In the genomic region with DNA sequence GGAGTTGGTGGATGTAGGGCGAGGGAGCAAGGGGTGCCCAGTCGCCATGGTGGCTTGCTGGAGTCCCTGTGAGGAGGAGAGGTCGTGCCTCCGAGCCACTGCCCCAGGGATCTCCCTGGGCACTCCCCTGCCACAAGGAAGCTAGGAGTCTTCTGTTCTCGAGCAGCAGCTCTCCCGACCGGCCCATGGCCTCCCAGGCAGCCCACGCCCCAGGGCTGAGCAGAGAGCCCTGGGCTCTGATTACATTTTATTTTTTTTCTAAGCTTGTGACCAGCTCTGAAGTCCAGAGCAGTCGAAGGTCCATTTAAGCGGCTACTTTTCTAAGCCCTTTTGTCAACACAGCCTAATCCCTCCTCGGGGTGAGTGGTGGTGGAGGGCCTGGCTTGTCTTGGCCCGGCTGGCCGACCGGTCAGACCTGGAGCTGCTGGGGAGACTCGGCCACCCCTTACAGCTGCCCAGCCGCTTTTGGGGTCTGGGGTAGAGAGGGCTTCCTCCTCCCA, we compare ENCODE assay signal across 9 cellular contexts. TPM values are rescaled to one million over a fixed set of nuclear protein-coding genes. Genes with fewer than 3 reads are reported as not detected.
DNase-seq lines count a peak whose midpoint lies in the region; ATAC-seq and TF ChIP-seq lines count a peak whose summit lies in the region.
"Had no signal": no experiment of that assay in that cellular context is flagged by ENCODE, and none has a peak within 500 bp of the region (broad histone marks: within the 10 kb centered on the region; RNA-seq: fewer than 3 reads in every experiment).

No MANE protein-coding gene starts in this region.

- H3K9me3 Mint-ChIP-seq in GM23338: no peaks in the 10 kb centered on the region

- H3K79me2 ChIP-seq in GM23338 (replicated peaks; ENCODE audit: insufficient read depth): peaks cover 63% of the 10 kb centered on the region

- peaks cover 12% of the 10 kb centered on the region; the same call in 1 of the 2 replicates for H4K20me1 ChIP-seq in GM23338 (replicated peaks; ENCODE audit: insufficient read depth)

- H3K36me3 ChIP-seq in GM23338 (ENCODE audit: insufficient read depth) (no peaks in the 10 kb centered on the region), body of pancreas (replicated peaks in 1 of 2; ENCODE audit: insufficient read depth in 1 of 2, low read depth in 2 of 2) (no peaks in the 10 kb centered on the region)

- DNase-seq in GM23338 (ENCODE audit: low spot score): no peak
- DNase-seq in body of pancreas: no peak
- DNase-seq in right cardiac atrium: peak in 2 of 3 donors; percentile 63 to 67
- no peak for DNase-seq in skeletal muscle cell (ENCODE audit: low read depth)
- DNase-seq in AG08395 (ENCODE audit: low spot score): no peak
- no peak for DNase-seq in DMS53 treated with DMSO at 0.1 percent for 48 hours (lab: John Stamatoyannopoulos, UW; ENCODE audit: unreplicated experiment)
- DNase-seq in germinal center (ENCODE audit: low spot score): no peak
- DNase-seq: activated CD4-positive, CD25-positive, alpha-beta regulatory T cell treated with anti-CD3 and anti-CD28 coated beads, Interleukin-2, amount 50 U/mL, for 72 hours had no signal

- ATAC-seq in GM23338 (no peak), body of pancreas (no peak), right cardiac atrium (no peak), HG03442 (IDR thresholded peaks at IDR 0.05; ENCODE audit: unreplicated experiment) (no peak)

- TF ChIP-seq POLR2A in body of pancreas (IDR thresholded peaks at IDR 0.05): peak in 2 of 3 donors; percentile 6 to 42

- H3K27me3 ChIP-seq in GM23338 (ENCODE audit: insufficient read depth) (peaks cover 3% of the 10 kb centered on the region; the same call in 1 of the 2 replicates), body of pancreas (no peaks in the 10 kb centered on the region), right cardiac atrium (ENCODE audit: control insufficient read depth, insufficient read depth) (no peaks in the 10 kb centered on the region)

- peaks cover 12% of the 10 kb centered on the region for H3K27me3 Mint-ChIP-seq in GM23338 (ENCODE audit: insufficient read depth, low read depth, poor library complexity)

- TF ChIP-seq CTCF in GM23338 (conservative IDR thresholded peaks at IDR 0.05; ENCODE audit: low read depth in 2 of 2) (no peak), body of pancreas (IDR thresholded peaks at IDR 0.05) (no peak)

- H3K4me1 ChIP-seq in GM23338 (ENCODE audit: insufficient read depth) (peaks cover 2% of the 10 kb centered on the region; the same call in 1 of the 2 replicates), body of pancreas (peaks cover 84% of the 10 kb centered on the region), right cardiac atrium (ENCODE audit: control insufficient read depth, insufficient read depth, low read length) (peaks cover 35% of the 10 kb centered on the region)

- H3F3A ChIP-seq in GM23338 (replicated peaks; ENCODE audit: low read depth): 0 out of 2 replicates have a peak, but pooled peaks cover 5% of the 10 kb centered on the region

- 18 to 40% methylated on average over 4 to 16 of the region's 16 CpGs for WGBS in body of pancreas, 2 donors
- 13% methylated on average over 16 of the region's 16 CpGs for WGBS in right cardiac atrium

- H3K9me3 ChIP-seq in body of pancreas: no peaks in the 10 kb centered on the region
- H3K9me3 ChIP-seq in right cardiac atrium (ENCODE audit: control insufficient read depth, low read length): no peaks in the 10 kb centered on the region

- no peak overlapping the region for H3K4me2 ChIP-seq in GM23338

- no peaks in the 10 kb centered on the region for H3K9me2 ChIP-seq in GM23338 (ENCODE audit: insufficient read depth)

- H3K4me3 Mint-ChIP-seq in GM23338: peak overlapping the region; percentile 69; the same call in 2 of the 3 replicates

- no peak overlapping the region for H2AFZ ChIP-seq in GM23338

- peaks cover 30% of the 10 kb centered on the region for H3K4me1 Mint-ChIP-seq in GM23338

- intact Hi-C loops in body of pancreas (cut with DNase I) (no loop called here), right cardiac atrium (cut with DNase I) (loop anchor here in 3 of 4 donors (5.0 to 10.0 kb wide), 2 partner anchors 109 to 154 kb away; no protein-coding TSS in a partner anchor)

- H3K36me3 Mint-ChIP-seq in GM23338 (ENCODE audit: low read depth): no peaks in the 10 kb centered on the region

- no peak overlapping the region for H3K27ac Mint-ChIP-seq in GM23338

- H3K4me3 ChIP-seq in GM23338 (no peak overlapping the region), body of pancreas (no peak overlapping the region), right cardiac atrium (ENCODE audit: low read length) (peak overlapping the region; percentile 94), skeletal muscle cell (ENCODE audit: low read depth, low read length) (peak overlapping the region; percentile 79)

- 0 out of 2 replicates have a peak overlapping the region, but pooled peaks have one; percentile 19 for H3K27ac ChIP-seq in GM23338 (ENCODE audit: low read depth)
- H3K27ac ChIP-seq in body of pancreas: peak overlapping the region; percentile 71 to 87 (median 78)
- H3K27ac ChIP-seq in right cardiac atrium (ENCODE audit: low read length): peak overlapping the region; percentile 87

TF ChIP-seq in GM23338, 12 proteins besides CTCF, POLR2A, EP300 and RAD21 (continues in another document):
- TF ChIP-seq EZH2phosphoT487 (IDR thresholded peaks at IDR 0.05; ENCODE audit: unreplicated experiment): no peak
- TF ChIP-seq POLR2AphosphoS5 (IDR thresholded peaks at IDR 0.05; ENCODE audit: low read depth): no peak
- no peak for TF ChIP-seq EZH2 (IDR thresholded peaks at IDR 0.05; ENCODE audit: low read depth, unreplicated experiment)
- TF ChIP-seq, protein P1, sequence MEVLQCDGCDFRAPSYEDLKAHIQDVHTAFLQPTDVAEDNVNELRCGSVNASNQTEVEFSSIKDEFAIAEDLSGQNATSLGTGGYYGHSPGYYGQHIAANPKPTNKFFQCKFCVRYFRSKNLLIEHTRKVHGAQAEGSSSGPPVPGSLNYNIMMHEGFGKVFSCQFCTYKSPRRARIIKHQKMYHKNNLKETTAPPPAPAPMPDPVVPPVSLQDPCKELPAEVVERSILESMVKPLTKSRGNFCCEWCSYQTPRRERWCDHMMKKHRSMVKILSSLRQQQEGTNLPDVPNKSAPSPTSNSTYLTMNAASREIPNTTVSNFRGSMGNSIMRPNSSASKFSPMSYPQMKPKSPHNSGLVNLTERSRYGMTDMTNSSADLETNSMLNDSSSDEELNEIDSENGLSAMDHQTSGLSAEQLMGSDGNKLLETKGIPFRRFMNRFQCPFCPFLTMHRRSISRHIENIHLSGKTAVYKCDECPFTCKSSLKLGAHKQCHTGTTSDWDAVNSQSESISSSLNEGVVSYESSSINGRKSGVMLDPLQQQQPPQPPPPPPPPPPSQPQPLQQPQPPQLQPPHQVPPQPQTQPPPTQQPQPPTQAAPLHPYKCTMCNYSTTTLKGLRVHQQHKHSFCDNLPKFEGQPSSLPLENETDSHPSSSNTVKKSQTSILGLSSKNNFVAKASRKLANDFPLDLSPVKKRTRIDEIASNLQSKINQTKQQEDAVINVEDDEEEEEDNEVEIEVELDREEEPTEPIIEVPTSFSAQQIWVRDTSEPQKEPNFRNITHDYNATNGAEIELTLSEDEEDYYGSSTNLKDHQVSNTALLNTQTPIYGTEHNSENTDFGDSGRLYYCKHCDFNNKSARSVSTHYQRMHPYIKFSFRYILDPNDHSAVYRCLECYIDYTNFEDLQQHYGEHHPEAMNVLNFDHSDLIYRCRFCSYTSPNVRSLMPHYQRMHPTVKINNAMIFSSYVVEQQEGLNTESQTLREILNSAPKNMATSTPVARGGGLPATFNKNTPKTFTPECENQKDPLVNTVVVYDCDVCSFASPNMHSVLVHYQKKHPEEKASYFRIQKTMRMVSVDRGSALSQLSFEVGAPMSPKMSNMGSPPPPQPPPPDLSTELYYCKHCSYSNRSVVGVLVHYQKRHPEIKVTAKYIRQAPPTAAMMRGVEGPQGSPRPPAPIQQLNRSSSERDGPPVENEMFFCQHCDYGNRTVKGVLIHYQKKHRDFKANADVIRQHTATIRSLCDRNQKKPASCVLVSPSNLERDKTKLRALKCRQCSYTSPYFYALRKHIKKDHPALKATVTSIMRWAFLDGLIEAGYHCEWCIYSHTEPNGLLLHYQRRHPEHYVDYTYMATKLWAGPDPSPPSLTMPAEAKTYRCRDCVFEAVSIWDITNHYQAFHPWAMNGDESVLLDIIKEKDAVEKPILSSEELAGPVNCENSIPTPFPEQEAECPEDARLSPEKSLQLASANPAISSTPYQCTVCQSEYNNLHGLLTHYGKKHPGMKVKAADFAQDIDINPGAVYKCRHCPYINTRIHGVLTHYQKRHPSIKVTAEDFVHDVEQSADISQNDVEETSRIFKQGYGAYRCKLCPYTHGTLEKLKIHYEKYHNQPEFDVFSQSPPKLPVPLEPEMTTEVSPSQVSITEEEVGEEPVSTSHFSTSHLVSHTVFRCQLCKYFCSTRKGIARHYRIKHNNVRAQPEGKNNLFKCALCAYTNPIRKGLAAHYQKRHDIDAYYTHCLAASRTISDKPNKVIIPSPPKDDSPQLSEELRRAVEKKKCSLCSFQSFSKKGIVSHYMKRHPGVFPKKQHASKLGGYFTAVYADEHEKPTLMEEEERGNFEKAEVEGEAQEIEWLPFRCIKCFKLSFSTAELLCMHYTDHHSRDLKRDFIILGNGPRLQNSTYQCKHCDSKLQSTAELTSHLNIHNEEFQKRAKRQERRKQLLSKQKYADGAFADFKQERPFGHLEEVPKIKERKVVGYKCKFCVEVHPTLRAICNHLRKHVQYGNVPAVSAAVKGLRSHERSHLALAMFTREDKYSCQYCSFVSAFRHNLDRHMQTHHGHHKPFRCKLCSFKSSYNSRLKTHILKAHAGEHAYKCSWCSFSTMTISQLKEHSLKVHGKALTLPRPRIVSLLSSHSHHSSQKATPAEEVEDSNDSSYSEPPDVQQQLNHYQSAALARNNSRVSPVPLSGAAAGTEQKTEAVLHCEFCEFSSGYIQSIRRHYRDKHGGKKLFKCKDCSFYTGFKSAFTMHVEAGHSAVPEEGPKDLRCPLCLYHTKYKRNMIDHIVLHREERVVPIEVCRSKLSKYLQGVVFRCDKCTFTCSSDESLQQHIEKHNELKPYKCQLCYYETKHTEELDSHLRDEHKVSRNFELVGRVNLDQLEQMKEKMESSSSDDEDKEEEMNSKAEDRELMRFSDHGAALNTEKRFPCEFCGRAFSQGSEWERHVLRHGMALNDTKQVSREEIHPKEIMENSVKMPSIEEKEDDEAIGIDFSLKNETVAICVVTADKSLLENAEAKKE (CRISPR knock-in tag; IDR thresholded peaks at IDR 0.05): no peak

RNA-seq across cellular contexts. Expression of gene RXRA, which starts 2.1 kb away (rescaled TPM):
- 14.9 and 17.9 TPM in 2 replicates for total RNA-seq in GM23338 (2014; rRNA removed; shearing (Covaris generic))
- polyA plus RNA-seq in GM23338 (2016; fragmentation: Nextera tagmentation; extraction: Ambion mirVana) (4.8 and 4.9 TPM in 2 replicates), right cardiac atrium (66.0 TPM)
- total RNA-seq in body of pancreas (10 to 100 TPM; 31.4 to 41.9 TPM), right cardiac atrium (10 to 100 TPM; 48.1 to 72.3 (median 61.7) TPM)

Comparison
In these comparisons a context has a peak if more than half of its experiments do, and no peak if none do; other contexts are left out.
1. DNase-seq: peak in right cardiac atrium (2 of 3); none in GM23338 (single experiment), body of pancreas (0 of 4), skeletal muscle cell (single experiment), AG08395 (single experiment), DMS53 treated with DMSO at 0.1 percent for 48 hours (single experiment) and germinal center (single experiment).
2. H3K27ac ChIP-seq: peak in every context shown above with its lines; median percentile 87 in right cardiac atrium; 78 in body of pancreas; 19 in GM23338.
3. H3K4me3 ChIP-seq: peak in right cardiac atrium (single experiment) and skeletal muscle cell (single experiment); none in GM23338 (single experiment) and body of pancreas (0 of 2).